Comparison of ENCODE assay signal across 20 cellular contexts in the genomic region with DNA sequence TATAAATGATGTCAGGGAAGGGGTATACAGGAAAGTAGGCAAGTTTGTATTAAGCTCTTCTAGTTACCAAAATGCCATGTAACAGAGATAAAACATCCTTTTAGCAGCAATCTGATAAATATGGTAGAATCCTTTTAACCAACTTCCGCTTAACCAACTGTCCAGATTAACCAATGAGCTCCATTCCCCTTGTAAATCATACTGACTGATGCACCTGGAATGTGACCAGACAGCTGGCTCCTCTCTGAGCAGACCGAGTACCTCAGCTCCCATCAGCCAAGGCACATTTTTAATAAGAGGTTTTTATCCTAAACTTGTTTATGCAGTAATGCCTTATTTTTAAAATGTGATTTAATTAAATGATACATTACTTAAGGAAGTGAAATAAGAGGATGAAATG.
DNase-seq lines count a peak whose midpoint lies in the region; ATAC-seq and TF ChIP-seq lines count a peak whose summit lies in the region.
"Had no signal": no experiment of that assay in that cellular context is flagged by ENCODE, and none has a peak within 500 bp of the region (broad histone marks: within the 10 kb centered on the region; RNA-seq: fewer than 3 reads in every experiment).

No MANE protein-coding gene starts in this region.

- no peak overlapping the region for H3K14ac ChIP-seq in mesenchymal stem cell (ENCODE audit: low read length in 2 of 2)

- TF ChIP-seq CTCF in CD4-positive, alpha-beta T cell (IDR thresholded peaks at IDR 0.05), result no peak
- no peak for TF ChIP-seq CTCF in HFFc6 (IDR thresholded peaks at IDR 0.05)

- CTCF ChIA-PET in CD4-positive, alpha-beta T cell (lab: Charles Lee), result interaction anchor here (1.1 to 1.2 kb wide), 2 partner anchors 65 to 219 kb away, joined by 3 read pairs; no protein-coding TSS in a partner anchor
- CTCF ChIA-PET in activated CD8-positive, alpha-beta T cell treated with anti-CD3 and anti-CD28 coated beads, Interleukin-2, amount 10 ng/mL, durations not matched to agents 7 days and 5 days (lab: Charles Lee), result interaction anchor here (0.9 to 1.3 kb wide), 2 partner anchors 19 to 1298 kb away, joined by 3 read pairs; no protein-coding TSS in a partner anchor

- H3K9ac ChIP-seq in mesenchymal stem cell (ENCODE audit: low read length), result no peak overlapping the region
- H3K9ac ChIP-seq: GM23248, neural progenitor cell had no signal

- H3K18ac ChIP-seq in mesenchymal stem cell (ENCODE audit: low read depth in 1 of 2, low read length in 2 of 2), result no peak overlapping the region

- H3K27me3 ChIP-seq in CD4-positive, alpha-beta T cell (ENCODE audit: control insufficient read depth, insufficient read depth, low read length), result no peaks in the 10 kb centered on the region
- H3K27me3 ChIP-seq in mesenchymal stem cell (ENCODE audit: control insufficient read depth in 1 of 2, insufficient read depth in 1 of 2, low read length in 2 of 2), result no peaks in the 10 kb centered on the region
- H3K27me3 ChIP-seq: neural progenitor cell, testis had no signal

- peak overlapping the region in 1 of 2 experiments; percentile 78 for H3K23ac ChIP-seq in mesenchymal stem cell (ENCODE audit: low read length in 2 of 2)

- H2BK5ac ChIP-seq in mesenchymal stem cell (ENCODE audit: low read depth, low read length, poor library complexity, severe bottlenecking), result no peak overlapping the region

- H3K79me1 ChIP-seq in mesenchymal stem cell (replicated peaks; ENCODE audit: low read length, poor library complexity, severe bottlenecking), result peaks cover 28% of the 10 kb centered on the region

- H2BK15ac ChIP-seq in mesenchymal stem cell (ENCODE audit: low read depth, poor library complexity, severe bottlenecking), result no peak overlapping the region

- peaks cover 16% of the 10 kb centered on the region for H3K36me3 Mint-ChIP-seq in CD4-positive, alpha-beta T cell (ENCODE audit: low read depth)
- H3K36me3 Mint-ChIP-seq in T-helper 17 cell (ENCODE audit: low read depth) (no peaks in the 10 kb centered on the region), HFFc6 (ENCODE audit: low read depth) (peaks cover 22% of the 10 kb centered on the region)
- H3K36me3 Mint-ChIP-seq in activated CD8-positive, alpha-beta T cell treated with anti-CD3 and anti-CD28 coated beads, Interleukin-2, amount 10 ng/mL, durations not matched to agents 7 days and 5 days (ENCODE audit: low read depth), result peaks cover 37% of the 10 kb centered on the region

- peaks cover 0 to 4% of the 10 kb centered on the region in 2 experiments for H3K36me3 ChIP-seq in mesenchymal stem cell (ENCODE audit: control insufficient read depth in 1 of 2, insufficient read depth in 2 of 2, low read depth in 1 of 2, low read length in 2 of 2)
- H3K36me3 ChIP-seq: neural progenitor cell had no signal

- no peak for DNase-seq in CD4-positive, alpha-beta T cell
- DNase-seq in HCEC 1CT, result peak; percentile 44
- no peak for DNase-seq in T-helper 17 cell
- peak; percentile 39 for DNase-seq in mesenchymal stem cell
- no peak for DNase-seq in activated CD8-positive, alpha-beta T cell treated with anti-CD3 and anti-CD28 coated beads, Interleukin-2, amount 10 ng/mL, durations not matched to agents 7 days and 5 days
- no peak for DNase-seq in HFFc6
- no peak for DNase-seq in DMS79 treated with DMSO at 0.1 percent for 48 hours (lab: John Stamatoyannopoulos, UW)
- DNase-seq: activated B cell treated with CpG ODN at 0.5 μM for 24 hours, GM23248, Karpas-422, midbrain, NCI-H1105 treated with DMSO at 0.1 percent for 48 hours, NCI-H69, PC-9, testis had no signal

- H3K4me3 Mint-ChIP-seq in CD4-positive, alpha-beta T cell, result peak overlapping the region; percentile 13
- no peak overlapping the region for H3K4me3 Mint-ChIP-seq in T-helper 17 cell
- H3K4me3 Mint-ChIP-seq in activated CD8-positive, alpha-beta T cell treated with anti-CD3 and anti-CD28 coated beads, Interleukin-2, amount 10 ng/mL, durations not matched to agents 7 days and 5 days, result no peak overlapping the region
- no peak overlapping the region for H3K4me3 Mint-ChIP-seq in HFFc6
- H3K4me3 Mint-ChIP-seq: activated B cell treated with CpG ODN at 0.5 μM for 24 hours; activated CD8-positive, alpha-beta T cell treated with anti-CD3 and anti-CD28 coated beads for 36 hours; activated naive CD8-positive, alpha-beta T cell treated with anti-CD3 and anti-CD28 coated beads, Interleukin-2, amount 50 U/mL, for 24 hours; dendritic cell treated with granulocyte-macrophage colony-stimulating factor and Interleukin-4, amounts not matched to agents 40 ng/mL and 50 ng/mL, for 4 days; neural progenitor cell had no signal

- H4K91ac ChIP-seq in mesenchymal stem cell (ENCODE audit: low read length), result no peak overlapping the region

- intact Hi-C loops in CD4-positive, alpha-beta T cell (cut with DNase I, micrococcal nuclease), result no loop called here

- peaks cover 83% of the 10 kb centered on the region for H3K4me1 Mint-ChIP-seq in CD4-positive, alpha-beta T cell (ENCODE audit: low read depth)
- H3K4me1 Mint-ChIP-seq in T-helper 17 cell (peaks cover 56% of the 10 kb centered on the region), HFFc6 (ENCODE audit: low read depth) (peaks cover 60% of the 10 kb centered on the region)
- peaks cover 72% of the 10 kb centered on the region for H3K4me1 Mint-ChIP-seq in activated CD8-positive, alpha-beta T cell treated with anti-CD3 and anti-CD28 coated beads, Interleukin-2, amount 10 ng/mL, durations not matched to agents 7 days and 5 days (ENCODE audit: low read depth)

- no peak overlapping the region for H2BK120ac ChIP-seq in mesenchymal stem cell (ENCODE audit: low read depth, low read length)

- H3K27me3 Mint-ChIP-seq in CD4-positive, alpha-beta T cell, result no peaks in the 10 kb centered on the region
- H3K27me3 Mint-ChIP-seq in T-helper 17 cell (no peaks in the 10 kb centered on the region), HFFc6 (ENCODE audit: insufficient read depth) (no peaks in the 10 kb centered on the region; the same call in 1 of the 2 replicates)
- H3K27me3 Mint-ChIP-seq in activated CD8-positive, alpha-beta T cell treated with anti-CD3 and anti-CD28 coated beads, Interleukin-2, amount 10 ng/mL, durations not matched to agents 7 days and 5 days (ENCODE audit: low read depth), result no peaks in the 10 kb centered on the region
- H3K27me3 Mint-ChIP-seq: activated B cell treated with CpG ODN at 0.5 μM for 24 hours; activated CD8-positive, alpha-beta T cell treated with anti-CD3 and anti-CD28 coated beads for 36 hours; activated naive CD8-positive, alpha-beta T cell treated with anti-CD3 and anti-CD28 coated beads, Interleukin-2, amount 50 U/mL, for 24 hours; dendritic cell treated with granulocyte-macrophage colony-stimulating factor and Interleukin-4, amounts not matched to agents 40 ng/mL and 50 ng/mL, for 4 days had no signal

- H2AFZ ChIP-seq in mesenchymal stem cell (ENCODE audit: low read depth, low read length), result no peak overlapping the region
- H2AFZ ChIP-seq: GM23248, neural progenitor cell, PC-9 had no signal

- POLR2A ChIA-PET in CD4-positive, alpha-beta T cell (lab: Charles Lee), result interaction anchor here (0.6 to 2.7 kb wide), 5 partner anchors 41 to 966 kb away, joined by 3 to 14 read pairs (median 3); partner anchors contain the start of gene KLF12
- POLR2A ChIA-PET in activated CD8-positive, alpha-beta T cell treated with anti-CD3 and anti-CD28 coated beads, Interleukin-2, amount 10 ng/mL, durations not matched to agents 7 days and 5 days (lab: Charles Lee), result interaction anchor here (0.6 to 1.0 kb wide), 2 partner anchors 37 to 65 kb away, joined by 3 to 4 read pairs; no protein-coding TSS in a partner anchor

- H4K8ac ChIP-seq in mesenchymal stem cell (ENCODE audit: low read length), result no peak overlapping the region

- no peak overlapping the region for H3K4me2 ChIP-seq in mesenchymal stem cell (ENCODE audit: low read length, poor library complexity, severe bottlenecking)
- H3K4me2 ChIP-seq: neural progenitor cell, PC-9 had no signal

- no peak overlapping the region for H2BK12ac ChIP-seq in mesenchymal stem cell (ENCODE audit: low read length in 2 of 2)

- no peaks in the 10 kb centered on the region for H3K9me3 Mint-ChIP-seq in CD4-positive, alpha-beta T cell
- H3K9me3 Mint-ChIP-seq in activated CD8-positive, alpha-beta T cell treated with anti-CD3 and anti-CD28 coated beads, Interleukin-2, amount 10 ng/mL, durations not matched to agents 7 days and 5 days (ENCODE audit: insufficient read depth), result peaks cover 7% of the 10 kb centered on the region
- H3K9me3 Mint-ChIP-seq in HFFc6, result no peaks in the 10 kb centered on the region
- H3K9me3 Mint-ChIP-seq: activated B cell treated with CpG ODN at 0.5 μM for 24 hours; dendritic cell treated with granulocyte-macrophage colony-stimulating factor and Interleukin-4, amounts not matched to agents 40 ng/mL and 50 ng/mL, for 4 days had no signal

- peak overlapping the region; percentile 37 for H3K27ac Mint-ChIP-seq in CD4-positive, alpha-beta T cell
- peak overlapping the region; percentile 27 for H3K27ac Mint-ChIP-seq in T-helper 17 cell
- H3K27ac Mint-ChIP-seq in activated CD8-positive, alpha-beta T cell treated with anti-CD3 and anti-CD28 coated beads, Interleukin-2, amount 10 ng/mL, durations not matched to agents 7 days and 5 days, result no peak overlapping the region
- no peak overlapping the region for H3K27ac Mint-ChIP-seq in HFFc6
- H3K27ac Mint-ChIP-seq: activated naive CD8-positive, alpha-beta T cell treated with anti-CD3 and anti-CD28 coated beads, Interleukin-2, amount 50 U/mL, for 24 hours; dendritic cell treated with granulocyte-macrophage colony-stimulating factor and Interleukin-4, amounts not matched to agents 40 ng/mL and 50 ng/mL, for 4 days; neural progenitor cell had no signal

- H3K9me3 ChIP-seq in CD4-positive, alpha-beta T cell (ENCODE audit: control insufficient read depth, low read length), result no peaks in the 10 kb centered on the region
- H3K9me3 ChIP-seq in T-helper 17 cell (ENCODE audit: control insufficient read depth, low read length, poor library complexity, severe bottlenecking), result no peaks in the 10 kb centered on the region
- no peaks in the 10 kb centered on the region for H3K9me3 ChIP-seq in mesenchymal stem cell (ENCODE audit: control insufficient read depth, low read length)
- H3K9me3 ChIP-seq: testis had no signal

- no peak overlapping the region for H3K27ac ChIP-seq in CD4-positive, alpha-beta T cell (ENCODE audit: low read depth, low read length)
- no peak overlapping the region for H3K27ac ChIP-seq in mesenchymal stem cell (ENCODE audit: low read length, poor library complexity, severe bottlenecking)
- H3K27ac ChIP-seq: GM23248, neural progenitor cell, PC-9, testis had no signal

- no peak overlapping the region for H3K4me3 ChIP-seq in mesenchymal stem cell (ENCODE audit: insufficient read depth in 1 of 2, low read depth in 1 of 2, low read length in 2 of 2)
- H3K4me3 ChIP-seq: GM23248, neural progenitor cell, PC-9, testis had no signal

- ATAC-seq in CD4-positive, alpha-beta T cell (ENCODE audit: poor library complexity), result no peak
- ATAC-seq in T-helper 17 cell, result no peak
- no peak for ATAC-seq in activated CD8-positive, alpha-beta T cell treated with anti-CD3 and anti-CD28 coated beads, Interleukin-2, amount 10 ng/mL, durations not matched to agents 7 days and 5 days
- no peak for ATAC-seq in GM21515 (IDR thresholded peaks at IDR 0.05; ENCODE audit: unreplicated experiment)

- 64% methylated on average over 1 of the region's 2 CpGs for whole genome bisulfite sequencing in mesenchymal stem cell

- H3K4me1 ChIP-seq in mesenchymal stem cell (ENCODE audit: control insufficient read depth, insufficient read depth, low read depth, low read length), result no peaks in the 10 kb centered on the region
- H3K4me1 ChIP-seq: neural progenitor cell, testis had no signal

- H2AK5ac ChIP-seq in mesenchymal stem cell (ENCODE audit: low read length, severe bottlenecking), result no peak overlapping the region

- H3K4ac ChIP-seq in mesenchymal stem cell (ENCODE audit: low read depth in 1 of 2, low read length in 2 of 2), result no peak overlapping the region

Comparison
In these comparisons a context has a peak if more than half of its experiments do, and no peak if none do; other contexts are left out.
1. DNase-seq: peak in HCEC 1CT (single experiment) and mesenchymal stem cell (single experiment); none in CD4-positive, alpha-beta T cell (0 of 10), T-helper 17 cell (0 of 3), activated CD8-positive, alpha-beta T cell treated with anti-CD3 and anti-CD28 coated beads, Interleukin-2, amount 10 ng/mL, durations not matched to agents 7 days and 5 days (single experiment), HFFc6 (single experiment) and DMS79 treated with DMSO at 0.1 percent for 48 hours (single experiment).
2. H3K27ac Mint-ChIP-seq: peak in CD4-positive, alpha-beta T cell (single experiment) and T-helper 17 cell (single experiment); none in activated CD8-positive, alpha-beta T cell treated with anti-CD3 and anti-CD28 coated beads, Interleukin-2, amount 10 ng/mL, durations not matched to agents 7 days and 5 days (single experiment) and HFFc6 (single experiment).